Comparison of ENCODE assay signal across 2 cellular contexts in the genomic region with DNA sequence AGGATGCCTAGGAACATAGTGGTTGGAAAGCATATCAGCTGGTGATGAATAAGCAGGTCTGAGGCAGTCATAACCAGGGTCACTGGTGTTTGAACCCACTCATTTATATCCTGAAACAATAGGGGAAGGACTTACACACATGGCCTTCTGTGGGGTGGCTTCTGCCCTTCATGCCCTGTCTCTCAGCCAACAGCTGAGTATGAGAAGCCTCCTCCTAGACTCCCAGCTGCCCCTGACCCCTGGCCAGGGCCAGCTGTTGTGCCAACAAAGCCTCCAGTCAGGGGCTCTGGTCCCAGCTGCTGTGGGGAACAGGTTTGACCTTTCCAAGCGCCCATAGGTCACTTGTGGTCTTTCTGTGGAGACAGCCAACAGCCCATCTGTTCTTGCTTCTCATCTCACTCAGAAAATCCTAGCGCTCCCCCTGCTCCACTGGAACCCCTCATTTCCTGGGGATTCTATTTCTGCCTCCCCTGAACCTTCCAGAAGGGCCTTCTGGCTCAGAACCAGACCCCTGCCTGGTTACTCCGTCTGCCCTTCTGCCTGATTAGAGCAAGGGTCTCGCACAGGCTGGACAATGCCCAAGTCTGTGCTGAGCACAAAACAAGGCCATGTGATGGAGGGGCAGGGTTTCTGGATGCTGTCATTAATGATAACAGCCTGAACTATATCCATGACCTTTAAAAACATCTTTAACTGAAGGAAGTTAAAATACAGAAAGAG.
TF ChIP-seq lines count a peak whose summit lies in the region.

No MANE protein-coding gene starts in this region.

TF ChIP-seq in K562, 482 proteins besides CTCF, POLR2A, EP300 and RAD21:
- no peak for TF ChIP-seq TAF7 (tag; IDR thresholded peaks at IDR 0.05)
- TF ChIP-seq CBFA2T3 (IDR thresholded peaks at IDR 0.05) = peak; percentile 26; the same call in 1 of the 2 replicates
- TF ChIP-seq, protein P1, sequence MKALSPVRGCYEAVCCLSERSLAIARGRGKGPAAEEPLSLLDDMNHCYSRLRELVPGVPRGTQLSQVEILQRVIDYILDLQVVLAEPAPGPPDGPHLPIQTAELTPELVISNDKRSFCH (CRISPR knock-in tag; IDR thresholded peaks at IDR 0.05) = no peak
- TF ChIP-seq, protein P1 (tag; IDR thresholded peaks at IDR 0.05) = peak; percentile 82

TF ChIP-seq in SK-N-SH, 30 proteins besides CTCF, POLR2A, EP300 and RAD21:
- TF ChIP-seq SIN3A (IDR thresholded peaks at IDR 0.05; ENCODE audit: borderline replicate concordance, low read depth, low read length) = no peak
- no peak for TF ChIP-seq NRF1 (IDR thresholded peaks at IDR 0.05; ENCODE audit: low read depth, low read length)
- TF ChIP-seq JUND (IDR thresholded peaks at IDR 0.05) = no peak
- TF ChIP-seq EZH2phosphoT487 (IDR thresholded peaks at IDR 0.05; ENCODE audit: borderline replicate concordance, low read depth) = no peak
- no peak; the same call in 1 of the 2 replicates for TF ChIP-seq GATA2 (CRISPR knock-in tag; IDR thresholded peaks at IDR 0.05)
- TF ChIP-seq SMC3 (IDR thresholded peaks at IDR 0.05; ENCODE audit: low read depth, low read length) = no peak
